1 cellular context compared by ENCODE assay signal in the genomic region with DNA sequence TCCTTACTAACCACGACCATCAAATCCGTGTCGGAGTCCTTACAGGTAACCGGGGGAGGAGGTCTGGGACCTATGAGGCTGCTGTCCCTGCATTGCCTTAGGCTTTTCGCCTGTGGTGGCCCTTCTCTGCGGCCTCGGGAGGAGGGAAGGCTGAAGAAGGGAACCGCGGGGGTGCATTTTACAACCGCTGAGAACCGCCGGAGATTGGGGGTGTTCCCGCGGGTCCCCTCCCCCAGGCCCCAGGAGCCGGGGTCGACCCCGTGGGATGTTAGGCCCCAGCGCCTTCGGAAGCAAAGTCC.
A peak's percentile ranks its signal among the peaks of the same experiment; 100 is the strongest.
TF ChIP-seq lines count a peak whose summit lies in the region.

No MANE protein-coding gene starts in this region.

TF ChIP-seq in GM12878, 131 proteins besides CTCF, POLR2A, EP300 and RAD21 (continued from another document):
- no peak for TF ChIP-seq SMARCA5 (IDR thresholded peaks at IDR 0.05)
- TF ChIP-seq, protein P1, sequence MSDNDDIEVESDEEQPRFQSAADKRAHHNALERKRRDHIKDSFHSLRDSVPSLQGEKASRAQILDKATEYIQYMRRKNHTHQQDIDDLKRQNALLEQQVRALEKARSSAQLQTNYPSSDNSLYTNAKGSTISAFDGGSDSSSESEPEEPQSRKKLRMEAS (IDR thresholded peaks at IDR 0.05; ENCODE audit: low read depth, low read length) = no peak
- no peak; the same call in 1 of the 2 replicates for TF ChIP-seq EED (IDR thresholded peaks at IDR 0.05; ENCODE audit: low read depth)
- no peak for TF ChIP-seq EZH2 (IDR thresholded peaks at IDR 0.05; ENCODE audit: borderline replicate concordance, control insufficient read depth, low read depth, low read length)
- TF ChIP-seq, protein P2, sequence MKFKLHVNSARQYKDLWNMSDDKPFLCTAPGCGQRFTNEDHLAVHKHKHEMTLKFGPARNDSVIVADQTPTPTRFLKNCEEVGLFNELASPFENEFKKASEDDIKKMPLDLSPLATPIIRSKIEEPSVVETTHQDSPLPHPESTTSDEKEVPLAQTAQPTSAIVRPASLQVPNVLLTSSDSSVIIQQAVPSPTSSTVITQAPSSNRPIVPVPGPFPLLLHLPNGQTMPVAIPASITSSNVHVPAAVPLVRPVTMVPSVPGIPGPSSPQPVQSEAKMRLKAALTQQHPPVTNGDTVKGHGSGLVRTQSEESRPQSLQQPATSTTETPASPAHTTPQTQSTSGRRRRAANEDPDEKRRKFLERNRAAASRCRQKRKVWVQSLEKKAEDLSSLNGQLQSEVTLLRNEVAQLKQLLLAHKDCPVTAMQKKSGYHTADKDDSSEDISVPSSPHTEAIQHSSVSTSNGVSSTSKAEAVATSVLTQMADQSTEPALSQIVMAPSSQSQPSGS (IDR thresholded peaks at IDR 0.05; ENCODE audit: low read length) = no peak
- no peak for TF ChIP-seq NFIC (IDR thresholded peaks at IDR 0.05; ENCODE audit: low read depth, low read length)
- TF ChIP-seq ASH2L (IDR thresholded peaks at IDR 0.05; ENCODE audit: borderline replicate concordance, low read depth) = 0 out of 2 replicates have a peak, but pooled peaks have one; percentile 10
- no peak for TF ChIP-seq IRF4 (IDR thresholded peaks at IDR 0.05; ENCODE audit: low read depth, low read length)
